18 cellular contexts compared by ENCODE assay signal in the genomic region with DNA sequence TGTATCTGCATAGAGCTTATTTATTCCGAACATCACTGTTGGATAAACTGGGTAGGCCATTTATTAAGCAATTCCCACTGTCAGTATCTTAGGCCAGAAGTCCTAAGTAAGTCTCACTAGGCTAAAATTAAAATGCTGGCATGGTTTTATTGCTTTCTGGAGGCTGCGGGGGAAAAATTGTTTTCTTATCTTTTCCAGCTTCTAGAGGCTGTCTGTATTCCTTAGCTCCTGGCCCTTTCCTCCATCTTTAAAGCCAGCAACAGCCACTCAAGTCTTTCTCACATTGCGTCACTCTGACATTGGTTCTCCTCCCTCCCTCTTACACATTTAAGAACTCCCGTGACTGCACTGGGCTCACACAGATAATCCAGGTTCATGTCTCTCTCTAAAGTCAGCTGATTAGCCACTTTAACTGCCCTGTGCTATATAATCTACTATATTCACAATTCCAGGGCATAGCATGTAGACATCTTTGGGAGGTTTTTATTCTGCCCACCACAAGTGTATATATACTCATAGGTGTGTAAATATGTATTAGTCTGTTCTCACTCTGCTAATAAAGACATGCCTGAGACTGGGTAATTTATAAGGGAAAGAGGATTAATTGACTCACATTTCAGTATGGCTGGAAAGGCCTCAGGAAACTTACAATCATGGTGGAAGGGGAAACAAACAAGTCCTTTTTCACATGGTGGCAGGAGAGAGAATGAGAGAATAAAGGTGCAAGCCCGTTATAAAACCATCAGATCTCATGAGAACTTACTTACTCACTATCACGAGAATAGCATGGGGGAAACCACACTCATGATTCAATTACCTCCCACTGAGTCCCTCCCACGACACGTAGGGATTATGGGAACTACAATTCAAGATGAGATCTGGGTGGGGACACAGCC.
DNase-seq lines count a peak whose midpoint lies in the region; ATAC-seq and TF ChIP-seq lines count a peak whose summit lies in the region.
"Had no signal": no experiment of that assay in that cellular context is flagged by ENCODE, and none has a peak within 500 bp of the region (broad histone marks: within the 10 kb centered on the region; RNA-seq: fewer than 3 reads in every experiment).

No MANE protein-coding gene starts in this region.

- H3K4me1 ChIP-seq in HEK293 (ENCODE audit: control insufficient read depth, insufficient read depth, low read length) (no peaks in the 10 kb centered on the region), heart left ventricle (peaks cover 0 to 20% (median 0%) of the 10 kb centered on the region in 12 donors), ovary (ENCODE audit: insufficient read depth) (peaks cover 12% of the 10 kb centered on the region)
- H3K4me1 ChIP-seq: gastrocnemius medialis, pancreas, Peyer's patch had no signal

- CTCF ChIA-PET in HEK293 (lab: Yijun Ruan, JAX) = interaction anchor here (1.1 to 1.8 kb wide), 3 partner anchors 10 to 112 kb away, joined by 4 to 6 read pairs (median 5); no protein-coding TSS in a partner anchor
- CTCF ChIA-PET in CD4-positive, alpha-beta T cell (lab: Charles Lee) = no interaction called here

- WGBS in heart left ventricle, 4 donors = 66 to 71% (median 69%) methylated on average over 8 of the region's 8 CpGs
- 52 to 65% (median 61%) methylated on average over 8 of the region's 8 CpGs for WGBS in ovary, 3 donors

- intact Hi-C loops in heart left ventricle (cut with DNase I) (loop anchor here in 5 of 10 donors (5.0 to 10.0 kb wide), 4 partner anchors 105 to 385 kb away; no protein-coding TSS in a partner anchor), ovary (cut with DNase I) (loop anchor here in 3 of 4 donors (5.0 to 10.0 kb wide), 3 partner anchors 105 to 285 kb away; partner anchors contain the start of gene CLDN11 (in 2 of the 3))
- intact Hi-C loops in CD4-positive, alpha-beta T cell (cut with DNase I, micrococcal nuclease) = loop anchor here in 1 of 2 experiments (10.0 kb wide), 1 partner anchor 835 kb away; the partner anchor contains the start of gene LRRC31

- no peaks in the 10 kb centered on the region for H3K36me3 ChIP-seq in HEK293 (ENCODE audit: control insufficient read depth in 2 of 2, insufficient read depth in 1 of 2, low read length in 2 of 2)
- H3K36me3 ChIP-seq in heart left ventricle = no peaks in the 10 kb centered on the region
- H3K36me3 ChIP-seq in ovary = no peaks in the 10 kb centered on the region
- H3K36me3 ChIP-seq: gastrocnemius medialis, pancreas, Peyer's patch had no signal

- peak; percentile 59 to 83 (median 82) for ATAC-seq in heart left ventricle
- no peak for ATAC-seq in CD4-positive, alpha-beta T cell (ENCODE audit: poor library complexity)
- ATAC-seq in HG03280 (IDR thresholded peaks at IDR 0.05; ENCODE audit: unreplicated experiment) = no peak
- ATAC-seq: gastrocnemius medialis, HepG2, pancreas had no signal

- no peaks in the 10 kb centered on the region for H3K36me3 Mint-ChIP-seq in CD4-positive, alpha-beta T cell (ENCODE audit: low read depth)

- H3K4me3 ChIP-seq in HEK293 (ENCODE audit: low read depth, low read length) (no peak overlapping the region), cardiac fibroblast (replicated peaks in 1 of 2; ENCODE audit: low read depth in 2 of 2, low read length in 2 of 2) (no peak overlapping the region), heart left ventricle (no peak overlapping the region), ovary (no peak overlapping the region)
- H3K4me3 ChIP-seq: gastrocnemius medialis, pancreas, Peyer's patch had no signal

- no peaks in the 10 kb centered on the region for H3K27me3 Mint-ChIP-seq in CD4-positive, alpha-beta T cell
- H3K27me3 Mint-ChIP-seq: activated CD4-positive, alpha-beta T cell treated with anti-CD3 and anti-CD28 coated beads, Interleukin-2, amount 10 ng/mL, durations not matched to agents 24 days and 14 days had no signal

- H3K27ac Mint-ChIP-seq in CD4-positive, alpha-beta T cell = no peak overlapping the region
- H3K27ac Mint-ChIP-seq: activated CD4-positive, alpha-beta T cell treated with anti-CD3 and anti-CD28 coated beads, Interleukin-2, amount 10 ng/mL, durations not matched to agents 24 days and 14 days had no signal

- H3K4me3 Mint-ChIP-seq in CD4-positive, alpha-beta T cell = no peak overlapping the region
- H3K4me3 Mint-ChIP-seq: activated CD4-positive, alpha-beta T cell treated with anti-CD3 and anti-CD28 coated beads, Interleukin-2, amount 10 ng/mL, durations not matched to agents 24 days and 14 days had no signal

- POLR2A ChIA-PET in HEK293 (lab: Yijun Ruan, JAX) = no interaction called here
- POLR2A ChIA-PET in CD4-positive, alpha-beta T cell (lab: Charles Lee) = no interaction called here

- H3K27me3 ChIP-seq in heart left ventricle (no peaks in the 10 kb centered on the region), ovary (no peaks in the 10 kb centered on the region)
- H3K27me3 ChIP-seq in CD4-positive, alpha-beta T cell (ENCODE audit: control insufficient read depth, insufficient read depth, low read length) = no peaks in the 10 kb centered on the region
- H3K27me3 ChIP-seq: gastrocnemius medialis, pancreas, Peyer's patch had no signal

- H3K27ac ChIP-seq in HEK293 (ENCODE audit: extremely low read depth, low read depth, low read length) (no peak overlapping the region), heart left ventricle (peak overlapping the region in 3 of 12 donors; percentile 24 to 61 (median 50)), ovary (peak overlapping the region; percentile 28 to 70)
- no peak overlapping the region for H3K27ac ChIP-seq in CD4-positive, alpha-beta T cell (ENCODE audit: low read depth, low read length)
- H3K27ac ChIP-seq: C4-2B, gastrocnemius medialis, pancreas, Peyer's patch had no signal

- TF ChIP-seq CTCF in HEK293 (tag by site-specific recombination; IDR thresholded peaks at IDR 0.05) = no peak
- no peak for TF ChIP-seq CTCF in cardiac fibroblast (IDR thresholded peaks at IDR 0.05; ENCODE audit: low read depth, low read length)
- no peak for TF ChIP-seq CTCF in heart left ventricle (IDR thresholded peaks at IDR 0.05)
- TF ChIP-seq CTCF in ovary (IDR thresholded peaks at IDR 0.05) = no peak
- no peak for TF ChIP-seq CTCF in CD4-positive, alpha-beta T cell (IDR thresholded peaks at IDR 0.05)

- H3K9me3 ChIP-seq in HEK293 (ENCODE audit: control insufficient read depth, insufficient read depth, low read depth, low read length) (no peaks in the 10 kb centered on the region), heart left ventricle (no peaks in the 10 kb centered on the region), ovary (no peaks in the 10 kb centered on the region)
- H3K9me3 ChIP-seq in CD4-positive, alpha-beta T cell (ENCODE audit: control insufficient read depth, low read length) = no peaks in the 10 kb centered on the region
- H3K9me3 ChIP-seq: gastrocnemius medialis, pancreas, Peyer's patch had no signal

- DNase-seq in cardiac fibroblast (ENCODE audit: low read depth in 2 of 2) (peak; percentile 33 to 82), heart left ventricle (no peak), ovary (peak in 3 of 5 donors; percentile 32 to 59 (median 44)), NCI-H1417 (lab: John Stamatoyannopoulos, UW) (no peak), SHP77 treated with DMSO at 0.1 percent for 48 hours (lab: John Stamatoyannopoulos, UW) (no peak)
- no peak for DNase-seq in CD4-positive, alpha-beta T cell
- DNase-seq: ACHN; activated CD4-positive, alpha-beta T cell treated with anti-CD3 and anti-CD28 coated beads, Interleukin-2, amount 10 ng/mL, durations not matched to agents 24 days and 14 days; activated CD8-positive, alpha-beta memory T cell treated with anti-CD3 and anti-CD28 coated beads, Interleukin-2, amount 50 U/mL, for 48 hours; activated gamma-delta T cell treated with Interleukin-2 at 50 U/mL for 16 hours; amniotic stem cell; gastrocnemius medialis; pancreas; Peyer's patch had no signal

- TF ChIP-seq POLR2A in heart left ventricle (IDR thresholded peaks at IDR 0.05) (no peak), ovary (IDR thresholded peaks at IDR 0.05) (no peak)

- H3K9me3 Mint-ChIP-seq in CD4-positive, alpha-beta T cell = no peaks in the 10 kb centered on the region

- no peaks in the 10 kb centered on the region for H3K4me1 Mint-ChIP-seq in CD4-positive, alpha-beta T cell (ENCODE audit: low read depth)

- no peak for TF ChIP-seq EP300 in ovary (IDR thresholded peaks at IDR 0.05)

TF ChIP-seq in HEK293, 187 proteins besides CTCF, POLR2A, EP300 and RAD21:
- TF ChIP-seq SETDB1 (IDR thresholded peaks at IDR 0.05; ENCODE audit: insufficient read length, low read length) (no peak), ZFHX2 (tag by site-specific recombination; conservative IDR thresholded peaks at IDR 0.05) (0 out of 2 replicates have a peak, but pooled peaks have one; percentile 35)

Comparison
In these comparisons a context has a peak if more than half of its experiments do, and no peak if none do; other contexts are left out.
1. H3K27ac ChIP-seq: peak in ovary (2 of 2); none in HEK293 (single experiment) and CD4-positive, alpha-beta T cell (single experiment).
2. DNase-seq: peak in cardiac fibroblast (2 of 2) and ovary (3 of 5); none in heart left ventricle (0 of 5), CD4-positive, alpha-beta T cell (0 of 10), NCI-H1417 (0 of 3) and SHP77 treated with DMSO at 0.1 percent for 48 hours (single experiment).
3. ATAC-seq: peak in heart left ventricle (4 of 4); none in CD4-positive, alpha-beta T cell (single experiment) and HG03280 (single experiment).